In genomic region chr10:6583447-6583846, GRCh38 we compare ENCODE assay signal across 12 cellular contexts. TPM values are rescaled to one million over a fixed set of nuclear protein-coding genes. Genes with fewer than 3 reads are reported as not detected.
A peak's percentile ranks its signal among the peaks of the same experiment; 100 is the strongest.
DNase-seq lines count a peak whose midpoint lies in the region; ATAC-seq and TF ChIP-seq lines count a peak whose summit lies in the region.
"Had no signal": no experiment of that assay in that cellular context is flagged by ENCODE, and none has a peak within 500 bp of the region (broad histone marks: within the 10 kb centered on the region; RNA-seq: fewer than 3 reads in every experiment).

No MANE protein-coding gene starts in this region.

- H3K9me3 Mint-ChIP-seq in neural crest cell: no peaks in the 10 kb centered on the region

- H3K27me3 Mint-ChIP-seq in neural crest cell (ENCODE audit: low read depth): peaks cover 23% of the 10 kb centered on the region

- peaks cover 28% of the 10 kb centered on the region for H3K4me1 Mint-ChIP-seq in neural crest cell

- ATAC-seq in GM21423 (IDR thresholded peaks at IDR 0.05; ENCODE audit: unreplicated experiment) (no peak), HG03432 (IDR thresholded peaks at IDR 0.05; ENCODE audit: unreplicated experiment) (no peak)
- ATAC-seq: GM12878 had no signal

- H3K27ac Mint-ChIP-seq in neural crest cell (ENCODE audit: unreplicated experiment): no peak overlapping the region

- H3K36me3 Mint-ChIP-seq in neural crest cell (ENCODE audit: low read depth): peaks cover 5% of the 10 kb centered on the region

- H3K4me3 Mint-ChIP-seq in neural crest cell: peak overlapping the region; percentile 63

- DNase-seq in activated CD4-positive, CD25-positive, alpha-beta regulatory T cell (lab: John Stamatoyannopoulos, UW): peak; percentile 43 to 68 (median 50)
- peak; percentile 57 for DNase-seq in activated T-helper 1 cell treated with Interleukin-2 at 50 U/mL for 16 hours (ENCODE audit: low read depth)
- DNase-seq in neural crest cell (ENCODE audit: low read depth, low spot score): no peak
- DNase-seq in stimulated activated CD8-positive, alpha-beta memory T cell treated with anti-CD3 and anti-CD28 coated beads, Interleukin-7, amount 100 ng/mL, for 48 hours (ENCODE audit: extremely low read depth in 1 of 2, low read depth in 1 of 2): peak; percentile 72 to 78
- DNase-seq in midbrain (lab: John Stamatoyannopoulos, UW): no peak
- DNase-seq in SW 1271 (lab: John Stamatoyannopoulos, UW): no peak
- DNase-seq: NCI-H345, Right ventricle myocardium superior, thyroid gland had no signal

- TF ChIP-seq CTCF in neural crest cell (conservative IDR thresholded peaks at IDR 0.05): no peak

RNA-seq across cellular contexts. Expression of gene PRKCQ, which starts 3.4 kb away (rescaled TPM):
- 3.2 and 3.3 TPM in 2 replicates for total RNA-seq in neural crest cell

Comparison
In these comparisons a context has a peak if more than half of its experiments do, and no peak if none do; other contexts are left out.
1. DNase-seq: peak in activated CD4-positive, CD25-positive, alpha-beta regulatory T cell (4 of 4), activated T-helper 1 cell treated with Interleukin-2 at 50 U/mL for 16 hours (single experiment) and stimulated activated CD8-positive, alpha-beta memory T cell treated with anti-CD3 and anti-CD28 coated beads, Interleukin-7, amount 100 ng/mL, for 48 hours (2 of 2); none in neural crest cell (single experiment), midbrain (single experiment) and SW 1271 (0 of 2).